9 cellular contexts compared by ENCODE assay signal in genomic region chr14:26394114-26394855, GRCh38.
DNase-seq lines count a peak whose midpoint lies in the region; ATAC-seq and TF ChIP-seq lines count a peak whose summit lies in the region.
"Had no signal": no experiment of that assay in that cellular context is flagged by ENCODE, and none has a peak within 500 bp of the region (broad histone marks: within the 10 kb centered on the region; RNA-seq: fewer than 3 reads in every experiment).

No MANE protein-coding gene starts in this region.

- H3K79me2 ChIP-seq in PC-9 (ENCODE audit: low read depth) = no peaks in the 10 kb centered on the region
- H3K79me2 ChIP-seq in osteoblast (ENCODE audit: insufficient read depth, low read length) = no peaks in the 10 kb centered on the region

- H4K20me1 ChIP-seq in PC-9 (ENCODE audit: insufficient read depth) (no peaks in the 10 kb centered on the region), osteoblast (ENCODE audit: insufficient read depth, low read length) (no peaks in the 10 kb centered on the region)

- ATAC-seq in heart left ventricle = no peak
- no peak for ATAC-seq in GM18873 (IDR thresholded peaks at IDR 0.05; ENCODE audit: low FRiP score, unreplicated experiment)
- ATAC-seq in HG02610 (IDR thresholded peaks at IDR 0.05; ENCODE audit: unreplicated experiment) = no peak

- DNase-seq in NCI-H2107 treated with DMSO at 0.1 percent for 48 hours (lab: John Stamatoyannopoulos, UW; ENCODE audit: unreplicated experiment) (peak; percentile 58), NCI-H2107 (lab: John Stamatoyannopoulos, UW) (no peak), PC-9 (peak; percentile 54 to 93), heart left ventricle (no peak), tibial artery (no peak), osteoblast (ENCODE audit: insufficient read length, low spot score, missing footprints) (no peak)

- TF ChIP-seq CTCF in PC-9 (conservative IDR thresholded peaks at IDR 0.05) (peak; percentile 62), heart left ventricle (IDR thresholded peaks at IDR 0.05) (peak in 9 of 12 donors; percentile 10 to 55 (median 30)), tibial artery (IDR thresholded peaks at IDR 0.05) (peak; percentile 27 to 34), osteoblast (IDR thresholded peaks at IDR 0.05; ENCODE audit: extremely low read depth, low read depth, low read length) (no peak)

- no peaks in the 10 kb centered on the region for H3K9me3 ChIP-seq in PC-9 (ENCODE audit: insufficient read depth, low read depth)
- no peaks in the 10 kb centered on the region for H3K9me3 ChIP-seq in heart left ventricle
- H3K9me3 ChIP-seq in tibial artery = no peaks in the 10 kb centered on the region
- no peaks in the 10 kb centered on the region for H3K9me3 ChIP-seq in osteoblast (ENCODE audit: low read depth, low read length)

- POLR2A ChIA-PET in PC-9 (lab: Charles Lee; ENCODE audit: unreplicated experiment) = no interaction called here

- H3K27me3 ChIP-seq in PC-9 (ENCODE audit: insufficient read depth, low read depth) (no peaks in the 10 kb centered on the region), heart left ventricle (no peaks in the 10 kb centered on the region), tibial artery (no peaks in the 10 kb centered on the region), osteoblast (ENCODE audit: insufficient read depth, low read length) (no peaks in the 10 kb centered on the region)

- BruUV-seq in PC-9 (replicated peaks; lab: Mats Ljungman, UMichigan) = no TSS peak

- CTCF ChIA-PET in PC-9 (lab: Charles Lee) = interaction anchor here (0.6 kb wide), 1 partner anchor 13 kb away, joined by 3 read pairs; no protein-coding TSS in a partner anchor

- H3K27ac ChIP-seq in PC-9 (peak overlapping the region; percentile 28), heart left ventricle (no peak overlapping the region), tibial artery (no peak overlapping the region), osteoblast (ENCODE audit: low read depth, low read length) (no peak overlapping the region)
- H3K27ac ChIP-seq: RWPE1 had no signal

- H3K4me3 ChIP-seq in PC-9 (no peak overlapping the region), heart left ventricle (no peak overlapping the region), tibial artery (no peak overlapping the region), osteoblast (ENCODE audit: insufficient read depth, low read length) (no peak overlapping the region)

- WGBS in heart left ventricle, 4 donors = 36 to 43% (median 38%) methylated on average over 4 of the region's 4 CpGs

- H3K36me3 ChIP-seq in PC-9 (ENCODE audit: low read depth) (no peaks in the 10 kb centered on the region), heart left ventricle (no peaks in the 10 kb centered on the region), tibial artery (no peaks in the 10 kb centered on the region), osteoblast (ENCODE audit: insufficient read depth, low read length) (no peaks in the 10 kb centered on the region)

- peak overlapping the region; percentile 38 for H3K4me2 ChIP-seq in PC-9
- no peak overlapping the region for H3K4me2 ChIP-seq in osteoblast (ENCODE audit: insufficient read depth, low read length)

- intact Hi-C loops in PC-9 (cut with micrococcal nuclease; ENCODE audit: unreplicated experiment) = loop anchor here (1.0 to 10.0 kb wide), 2 partner anchors 590 to 1131 kb away; no protein-coding TSS in a partner anchor
- intact Hi-C loops in heart left ventricle (cut with DNase I) = loop anchor here in 5 of 10 donors (5.0 to 10.0 kb wide), 3 partner anchors 531 to 591 kb away; no protein-coding TSS in a partner anchor
- intact Hi-C loops in tibial artery (cut with DNase I; ENCODE audit: low total_unique reads) = no loop called here

- H2AFZ ChIP-seq in PC-9 (no peak overlapping the region), osteoblast (ENCODE audit: low read length) (no peak overlapping the region)

- TF ChIP-seq POLR2A in heart left ventricle (IDR thresholded peaks at IDR 0.05) = no peak

- peaks cover 24% of the 10 kb centered on the region for H3K4me1 ChIP-seq in PC-9 (replicated peaks; ENCODE audit: insufficient read depth)
- no peaks in the 10 kb centered on the region for H3K4me1 ChIP-seq in heart left ventricle
- H3K4me1 ChIP-seq in tibial artery = peaks cover 0 to 7% (median 3%) of the 10 kb centered on the region in 4 donors
- H3K4me1 ChIP-seq in osteoblast (ENCODE audit: insufficient read depth, low read length) = no peaks in the 10 kb centered on the region

- peaks cover 15% of the 10 kb centered on the region; the same call in 1 of the 2 replicates for H3F3A ChIP-seq in PC-9 (ENCODE audit: insufficient read depth, low read depth)

- no peaks in the 10 kb centered on the region for H3K9me2 ChIP-seq in PC-9 (ENCODE audit: insufficient read depth)

Comparison
In these comparisons a context has a peak if more than half of its experiments do, and no peak if none do; other contexts are left out.
1. DNase-seq: peak in NCI-H2107 treated with DMSO at 0.1 percent for 48 hours (single experiment) and PC-9 (2 of 2); none in NCI-H2107 (single experiment), heart left ventricle (0 of 5), tibial artery (0 of 2) and osteoblast (single experiment).